In the genomic region with DNA sequence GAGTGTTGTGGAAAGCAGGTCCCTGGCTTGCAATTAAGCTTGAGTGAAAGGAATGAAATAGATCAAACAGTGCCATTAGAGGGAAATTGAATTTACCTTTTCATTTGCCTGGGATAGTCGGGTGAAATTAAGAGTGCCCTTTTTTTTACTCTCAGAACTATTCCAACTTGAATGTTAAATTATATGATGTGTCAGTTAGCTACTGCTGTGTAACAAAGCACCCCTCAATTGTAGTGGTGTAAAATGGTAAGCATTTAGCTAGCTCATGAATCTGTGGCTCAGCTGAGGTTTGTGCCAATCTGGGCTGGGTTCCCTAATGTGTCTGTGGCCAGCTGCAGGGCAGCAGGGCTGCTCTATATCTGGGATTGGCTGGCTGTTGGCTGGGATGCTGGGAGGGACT, we compare ENCODE assay signal across 8 cellular contexts.
"Had no signal": no experiment of that assay in that cellular context is flagged by ENCODE, and none has a peak within 500 bp of the region (broad histone marks: within the 10 kb centered on the region; RNA-seq: fewer than 3 reads in every experiment).

No MANE protein-coding gene starts in this region.

- ATAC-seq: HepG2, K562 had no signal

- DNase-seq: IMR-90, KBM-7, KG1 had no signal

- H3K4me3 ChIP-seq: K562 had no signal

- FAIRE-seq: HepG2, HTR-8/SVneo, K562 had no signal

- H3K27ac ChIP-seq: HL-60, KMS-11 had no signal
